In the genomic region with DNA sequence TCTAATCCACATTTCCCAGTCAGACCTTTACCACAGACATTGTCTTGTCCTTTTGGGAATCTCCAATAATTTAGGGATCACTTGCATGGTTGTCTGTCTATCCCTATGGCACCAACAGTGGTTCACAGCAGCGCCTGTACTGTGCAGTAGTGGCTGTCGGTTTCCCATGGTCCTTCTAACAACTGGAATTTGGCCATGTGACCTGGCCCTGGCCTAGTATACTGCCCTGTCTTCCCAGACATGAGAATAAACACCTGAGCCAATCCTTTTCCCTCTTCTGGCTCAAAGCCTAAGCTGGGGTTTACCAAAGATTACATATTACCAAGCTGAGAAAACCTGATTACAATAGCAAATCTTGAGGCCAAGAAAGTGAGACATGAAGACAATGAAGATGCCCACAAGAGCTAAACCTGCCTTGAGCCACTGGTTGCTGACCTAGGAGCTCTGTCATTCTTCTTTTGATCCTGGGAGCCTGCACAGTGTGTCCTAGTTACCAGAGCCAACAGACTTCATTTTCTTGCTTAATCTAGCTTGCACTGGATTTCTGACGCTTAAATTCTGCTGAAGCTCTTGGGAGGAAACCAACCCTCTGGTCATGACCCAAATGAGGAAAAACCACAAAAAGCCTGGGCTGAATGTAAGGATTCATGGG, we compare ENCODE assay signal across 1 cellular context.
TF ChIP-seq lines count a peak whose summit lies in the region.

No MANE protein-coding gene starts in this region.

TF ChIP-seq in SK-N-SH treated with all-trans-retinoic acid at 6 μM for 48 hours, 23 proteins besides CTCF, POLR2A, EP300 and RAD21 (continued from another document):
- TF ChIP-seq POU6F1 (CRISPR knock-in tag; IDR thresholded peaks at IDR 0.05; ENCODE audit: borderline replicate concordance, low read depth) = no peak
